19 cellular contexts compared by ENCODE assay signal in genomic region chr2:132941296-132942020, GRCh38.
"Had no signal": no experiment of that assay in that cellular context is flagged by ENCODE, and none has a peak within 500 bp of the region (broad histone marks: within the 10 kb centered on the region; RNA-seq: fewer than 3 reads in every experiment).

No MANE protein-coding gene starts in this region.

- H3K27me3 ChIP-seq: breast epithelium, Peyer's patch, SJSA1 had no signal

- H3K36me3 ChIP-seq: breast epithelium, Peyer's patch, SJSA1 had no signal

- ATAC-seq: activated CD4-positive, CD25-positive, alpha-beta regulatory T cell treated with anti-CD3 and anti-CD28 coated beads, Interleukin-2, amount 50 U/mL, for 24 hours; activated CD8-positive, alpha-beta T cell treated with anti-CD3 and anti-CD28 coated beads for 36 hours had no signal

- H3K9me3 ChIP-seq: breast epithelium, Peyer's patch, SJSA1 had no signal

- DNase-seq: activated CD4-positive, alpha-beta T cell treated with anti-CD3 and anti-CD28 coated beads for 4 hours; activated CD8-positive, alpha-beta memory T cell treated with anti-CD3 and anti-CD28 coated beads, Interleukin-2, amount 50 U/mL, for 48 hours; activated CD8-positive, alpha-beta T cell treated with anti-CD3 and anti-CD28 coated beads for 36 hours; activated effector memory CD4-positive, alpha-beta T cell treated with Interleukin-2 at 50 U/mL for 16 hours; activated naive CD4-positive, alpha-beta T cell; activated T-cell treated with anti-CD3 and anti-CD28 coated beads, Interleukin-2, amount 50 U/mL, for 1 hour; aorta; caudate nucleus; NCI-H1092 treated with DMSO at 0.1 percent for 48 hours; NCI-H1417 treated with DMSO at 0.1 percent for 48 hours; NCI-H1694 treated with DMSO at 0.1 percent for 48 hours; NCI-H2029 treated with DMSO at 0.1 percent for 48 hours; NCI-H446; NCI-H524; Peyer's patch; SHP77 had no signal

- H3K4me3 ChIP-seq: breast epithelium, Peyer's patch, SJSA1 had no signal

- H3K27ac ChIP-seq: breast epithelium, Peyer's patch, SJSA1 had no signal

- H3K4me1 ChIP-seq: breast epithelium, Peyer's patch had no signal
